In the genomic region with DNA sequence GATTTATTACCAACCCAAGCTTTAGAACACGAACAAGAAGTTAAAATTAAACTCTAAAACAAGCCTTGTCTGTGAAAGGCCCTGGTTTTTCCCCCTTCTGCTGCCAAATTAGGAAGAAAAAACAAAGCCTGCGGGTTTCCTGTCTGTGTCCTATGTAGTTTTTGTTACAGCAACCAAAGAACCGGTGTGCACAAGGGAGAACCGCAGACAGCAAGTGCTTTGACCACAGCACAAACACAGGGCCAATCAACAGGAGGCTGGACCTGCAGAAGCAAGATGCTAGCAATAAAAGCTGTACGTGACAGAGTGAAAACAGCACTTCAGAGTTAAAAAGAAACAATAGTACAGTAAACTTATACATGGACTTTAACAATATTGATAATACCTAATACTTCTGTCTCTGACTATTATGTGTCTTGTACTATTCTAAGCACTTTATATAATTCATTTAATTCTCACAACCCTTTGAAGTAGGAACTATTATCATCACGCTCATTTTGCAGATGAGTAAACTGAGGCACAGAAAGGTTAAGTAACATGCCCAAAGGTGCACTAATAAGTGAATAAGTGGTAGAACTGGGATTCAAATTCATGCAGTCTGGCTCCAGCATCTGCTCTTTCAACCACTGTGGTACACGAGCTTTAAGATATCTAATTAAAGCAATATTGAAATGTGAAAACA, we compare ENCODE assay signal across 8 cellular contexts.
DNase-seq lines count a peak whose midpoint lies in the region; ATAC-seq and TF ChIP-seq lines count a peak whose summit lies in the region.

No MANE protein-coding gene starts in this region.

- H3K9me3 ChIP-seq in BE2C: no peaks in the 10 kb centered on the region

- H3K36me3 ChIP-seq in BE2C: peaks cover 41% of the 10 kb centered on the region

- no peak for TF ChIP-seq CTCF in GM10266 (IDR thresholded peaks at IDR 0.05; ENCODE audit: control insufficient read depth, insufficient read depth, low read depth, missing control alignments)
- no peak for TF ChIP-seq CTCF in fibroblast of pulmonary artery (IDR thresholded peaks at IDR 0.05; ENCODE audit: low read length, missing control alignments)
- no peak for TF ChIP-seq CTCF in BE2C (IDR thresholded peaks at IDR 0.05; ENCODE audit: low read depth, low read length)

- no peak overlapping the region for H3K4me3 ChIP-seq in fibroblast of pulmonary artery (replicated peaks; ENCODE audit: low read depth, low read length)
- no peak overlapping the region for H3K4me3 ChIP-seq in skeletal muscle cell (ENCODE audit: low read depth, low read length)
- H3K4me3 ChIP-seq in BE2C (ENCODE audit: low read depth, low read length): no peak overlapping the region

- DNase-seq in GM10266 (ENCODE audit: extremely low spot score) (peak; percentile 73), LHCN-M2 (ENCODE audit: low read depth) (peak; percentile 92), activated T-cell treated with anti-CD3 and anti-CD28 coated beads for 24 hours (ENCODE audit: low read depth) (peak; percentile 50), fibroblast of pulmonary artery (ENCODE audit: low read depth) (peak; percentile 80), skeletal muscle cell (ENCODE audit: low read depth) (peak; percentile 51), BE2C (no peak), SHP77 treated with DMSO at 0.1 percent for 48 hours (lab: John Stamatoyannopoulos, UW) (no peak)

- H3K27me3 ChIP-seq in BE2C: no peaks in the 10 kb centered on the region

- peaks cover 18% of the 10 kb centered on the region for H3K4me1 ChIP-seq in BE2C

- peak; percentile 48 for ATAC-seq in GM21737 (IDR thresholded peaks at IDR 0.05; ENCODE audit: unreplicated experiment)

Comparison
In these comparisons a context has a peak if more than half of its experiments do, and no peak if none do; other contexts are left out.
1. DNase-seq: peak in GM10266 (single experiment), LHCN-M2 (single experiment), activated T-cell treated with anti-CD3 and anti-CD28 coated beads for 24 hours (single experiment), fibroblast of pulmonary artery (single experiment) and skeletal muscle cell (single experiment); none in BE2C (single experiment) and SHP77 treated with DMSO at 0.1 percent for 48 hours (single experiment).